ENCODE assay signal across 1 cellular context in genomic region chr11:96330511-96330859, GRCh38.
TF ChIP-seq lines count a peak whose summit lies in the region.

No MANE protein-coding gene starts in this region.

TF ChIP-seq in K562, 482 proteins besides CTCF, POLR2A, EP300 and RAD21 (continued from another document and continues in another):
- TF ChIP-seq TCF15 (CRISPR knock-in tag; IDR thresholded peaks at IDR 0.05) (peak; percentile 96), FOS (IDR thresholded peaks at IDR 0.05; ENCODE audit: extremely low read depth, insufficient read length) (no peak), HNRNPH1 (optimal IDR thresholded peaks at IDR 0.05; ENCODE audit: low read depth, low read length) (no peak), ZNF143 (CRISPR knock-in tag; IDR thresholded peaks at IDR 0.05) (no peak), MCM3 (IDR thresholded peaks at IDR 0.05) (no peak), MAFK (IDR thresholded peaks at IDR 0.05; ENCODE audit: low read length) (no peak), ATF2 (CRISPR knock-in tag; IDR thresholded peaks at IDR 0.05) (no peak), ATF7 (IDR thresholded peaks at IDR 0.05) (peak; percentile 25; the same call in 1 of the 2 replicates), ZNF695 (CRISPR knock-in tag; IDR thresholded peaks at IDR 0.05) (no peak), KDM1A (IDR thresholded peaks at IDR 0.05) (no peak), TAF15 (IDR thresholded peaks at IDR 0.05; ENCODE audit: low read depth, low read length) (no peak), SNIP1 (IDR thresholded peaks at IDR 0.05; ENCODE audit: low read depth) (no peak), TGIF2 (CRISPR knock-in tag; IDR thresholded peaks at IDR 0.05) (no peak), JUN (IDR thresholded peaks at IDR 0.05; ENCODE audit: borderline replicate concordance, low read depth, low read length) (no peak), JUN (CRISPR knock-in tag; IDR thresholded peaks at IDR 0.05; ENCODE audit: borderline replicate concordance) (no peak), CREM (IDR thresholded peaks at IDR 0.05; ENCODE audit: low read depth) (no peak), ZNF318 (IDR thresholded peaks at IDR 0.05; ENCODE audit: borderline replicate concordance in 1 of 2, low read depth in 1 of 2) (no peak), ZBED1 (IDR thresholded peaks at IDR 0.05) (no peak), MBD1 (CRISPR knock-in tag; IDR thresholded peaks at IDR 0.05) (peak; percentile 93), NR2C1 (IDR thresholded peaks at IDR 0.05) (no peak), NR2C1 (tag; IDR thresholded peaks at IDR 0.05) (peak; percentile 87), NEUROD1 (IDR thresholded peaks at IDR 0.05; ENCODE audit: borderline replicate concordance, low read depth, low read length, partially characterized antibody) (no peak), NR2C2 (CRISPR knock-in tag; IDR thresholded peaks at IDR 0.05) (no peak), NR2C2 (tag; IDR thresholded peaks at IDR 0.05) (no peak; the same call in 1 of the 2 replicates), GTF2F1 (IDR thresholded peaks at IDR 0.05; ENCODE audit: low read depth, low read length) (no peak), BRF1 (IDR thresholded peaks at IDR 0.05; ENCODE audit: borderline replicate concordance, extremely low read depth, insufficient read length) (no peak), SP1 (CRISPR knock-in tag; IDR thresholded peaks at IDR 0.05) (no peak), TBL1XR1 (IDR thresholded peaks at IDR 0.05; ENCODE audit: low read length in 2 of 2) (no peak), ZNF699 (CRISPR knock-in tag; IDR thresholded peaks at IDR 0.05; ENCODE audit: insufficient replicate concordance) (no peak), CCNT2 (IDR thresholded peaks at IDR 0.05; ENCODE audit: borderline replicate concordance, extremely low read depth, insufficient read length, low read depth, low read length) (no peak), ARID2 (IDR thresholded peaks at IDR 0.05) (no peak), CHD2 (IDR thresholded peaks at IDR 0.05; ENCODE audit: low read depth, low read length) (no peak), POLR2AphosphoS2 (IDR thresholded peaks at IDR 0.05; ENCODE audit: low read length) (no peak), CHD4 (IDR thresholded peaks at IDR 0.05; ENCODE audit: insufficient read depth, insufficient replicate concordance, low read depth, low read length, poor library complexity, severe bottlenecking) (no peak)
- TF ChIP-seq, protein P1, sequence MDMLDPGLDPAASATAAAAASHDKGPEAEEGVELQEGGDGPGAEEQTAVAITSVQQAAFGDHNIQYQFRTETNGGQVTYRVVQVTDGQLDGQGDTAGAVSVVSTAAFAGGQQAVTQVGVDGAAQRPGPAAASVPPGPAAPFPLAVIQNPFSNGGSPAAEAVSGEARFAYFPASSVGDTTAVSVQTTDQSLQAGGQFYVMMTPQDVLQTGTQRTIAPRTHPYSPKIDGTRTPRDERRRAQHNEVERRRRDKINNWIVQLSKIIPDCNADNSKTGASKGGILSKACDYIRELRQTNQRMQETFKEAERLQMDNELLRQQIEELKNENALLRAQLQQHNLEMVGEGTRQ (CRISPR knock-in tag; IDR thresholded peaks at IDR 0.05) = no peak
- TF ChIP-seq, protein P2, sequence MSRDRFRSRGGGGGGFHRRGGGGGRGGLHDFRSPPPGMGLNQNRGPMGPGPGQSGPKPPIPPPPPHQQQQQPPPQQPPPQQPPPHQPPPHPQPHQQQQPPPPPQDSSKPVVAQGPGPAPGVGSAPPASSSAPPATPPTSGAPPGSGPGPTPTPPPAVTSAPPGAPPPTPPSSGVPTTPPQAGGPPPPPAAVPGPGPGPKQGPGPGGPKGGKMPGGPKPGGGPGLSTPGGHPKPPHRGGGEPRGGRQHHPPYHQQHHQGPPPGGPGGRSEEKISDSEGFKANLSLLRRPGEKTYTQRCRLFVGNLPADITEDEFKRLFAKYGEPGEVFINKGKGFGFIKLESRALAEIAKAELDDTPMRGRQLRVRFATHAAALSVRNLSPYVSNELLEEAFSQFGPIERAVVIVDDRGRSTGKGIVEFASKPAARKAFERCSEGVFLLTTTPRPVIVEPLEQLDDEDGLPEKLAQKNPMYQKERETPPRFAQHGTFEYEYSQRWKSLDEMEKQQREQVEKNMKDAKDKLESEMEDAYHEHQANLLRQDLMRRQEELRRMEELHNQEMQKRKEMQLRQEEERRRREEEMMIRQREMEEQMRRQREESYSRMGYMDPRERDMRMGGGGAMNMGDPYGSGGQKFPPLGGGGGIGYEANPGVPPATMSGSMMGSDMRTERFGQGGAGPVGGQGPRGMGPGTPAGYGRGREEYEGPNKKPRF (IDR thresholded peaks at IDR 0.05; ENCODE audit: low read depth, low read length) = no peak
- TF ChIP-seq, protein P3, sequence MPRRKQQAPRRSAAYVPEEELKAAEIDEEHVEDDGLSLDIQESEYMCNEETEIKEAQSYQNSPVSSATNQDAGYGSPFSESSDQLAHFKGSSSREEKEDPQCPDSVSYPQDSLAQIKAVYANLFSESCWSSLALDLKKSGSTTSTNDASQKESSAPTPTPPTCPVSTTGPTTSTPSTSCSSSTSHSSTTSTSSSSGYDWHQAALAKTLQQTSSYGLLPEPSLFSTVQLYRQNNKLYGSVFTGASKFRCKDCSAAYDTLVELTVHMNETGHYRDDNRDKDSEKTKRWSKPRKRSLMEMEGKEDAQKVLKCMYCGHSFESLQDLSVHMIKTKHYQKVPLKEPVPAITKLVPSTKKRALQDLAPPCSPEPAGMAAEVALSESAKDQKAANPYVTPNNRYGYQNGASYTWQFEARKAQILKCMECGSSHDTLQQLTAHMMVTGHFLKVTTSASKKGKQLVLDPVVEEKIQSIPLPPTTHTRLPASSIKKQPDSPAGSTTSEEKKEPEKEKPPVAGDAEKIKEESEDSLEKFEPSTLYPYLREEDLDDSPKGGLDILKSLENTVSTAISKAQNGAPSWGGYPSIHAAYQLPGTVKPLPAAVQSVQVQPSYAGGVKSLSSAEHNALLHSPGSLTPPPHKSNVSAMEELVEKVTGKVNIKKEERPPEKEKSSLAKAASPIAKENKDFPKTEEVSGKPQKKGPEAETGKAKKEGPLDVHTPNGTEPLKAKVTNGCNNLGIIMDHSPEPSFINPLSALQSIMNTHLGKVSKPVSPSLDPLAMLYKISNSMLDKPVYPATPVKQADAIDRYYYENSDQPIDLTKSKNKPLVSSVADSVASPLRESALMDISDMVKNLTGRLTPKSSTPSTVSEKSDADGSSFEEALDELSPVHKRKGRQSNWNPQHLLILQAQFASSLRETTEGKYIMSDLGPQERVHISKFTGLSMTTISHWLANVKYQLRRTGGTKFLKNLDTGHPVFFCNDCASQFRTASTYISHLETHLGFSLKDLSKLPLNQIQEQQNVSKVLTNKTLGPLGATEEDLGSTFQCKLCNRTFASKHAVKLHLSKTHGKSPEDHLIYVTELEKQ (CRISPR knock-in tag; IDR thresholded peaks at IDR 0.05) = peak; percentile 90
- TF ChIP-seq, protein P4, sequence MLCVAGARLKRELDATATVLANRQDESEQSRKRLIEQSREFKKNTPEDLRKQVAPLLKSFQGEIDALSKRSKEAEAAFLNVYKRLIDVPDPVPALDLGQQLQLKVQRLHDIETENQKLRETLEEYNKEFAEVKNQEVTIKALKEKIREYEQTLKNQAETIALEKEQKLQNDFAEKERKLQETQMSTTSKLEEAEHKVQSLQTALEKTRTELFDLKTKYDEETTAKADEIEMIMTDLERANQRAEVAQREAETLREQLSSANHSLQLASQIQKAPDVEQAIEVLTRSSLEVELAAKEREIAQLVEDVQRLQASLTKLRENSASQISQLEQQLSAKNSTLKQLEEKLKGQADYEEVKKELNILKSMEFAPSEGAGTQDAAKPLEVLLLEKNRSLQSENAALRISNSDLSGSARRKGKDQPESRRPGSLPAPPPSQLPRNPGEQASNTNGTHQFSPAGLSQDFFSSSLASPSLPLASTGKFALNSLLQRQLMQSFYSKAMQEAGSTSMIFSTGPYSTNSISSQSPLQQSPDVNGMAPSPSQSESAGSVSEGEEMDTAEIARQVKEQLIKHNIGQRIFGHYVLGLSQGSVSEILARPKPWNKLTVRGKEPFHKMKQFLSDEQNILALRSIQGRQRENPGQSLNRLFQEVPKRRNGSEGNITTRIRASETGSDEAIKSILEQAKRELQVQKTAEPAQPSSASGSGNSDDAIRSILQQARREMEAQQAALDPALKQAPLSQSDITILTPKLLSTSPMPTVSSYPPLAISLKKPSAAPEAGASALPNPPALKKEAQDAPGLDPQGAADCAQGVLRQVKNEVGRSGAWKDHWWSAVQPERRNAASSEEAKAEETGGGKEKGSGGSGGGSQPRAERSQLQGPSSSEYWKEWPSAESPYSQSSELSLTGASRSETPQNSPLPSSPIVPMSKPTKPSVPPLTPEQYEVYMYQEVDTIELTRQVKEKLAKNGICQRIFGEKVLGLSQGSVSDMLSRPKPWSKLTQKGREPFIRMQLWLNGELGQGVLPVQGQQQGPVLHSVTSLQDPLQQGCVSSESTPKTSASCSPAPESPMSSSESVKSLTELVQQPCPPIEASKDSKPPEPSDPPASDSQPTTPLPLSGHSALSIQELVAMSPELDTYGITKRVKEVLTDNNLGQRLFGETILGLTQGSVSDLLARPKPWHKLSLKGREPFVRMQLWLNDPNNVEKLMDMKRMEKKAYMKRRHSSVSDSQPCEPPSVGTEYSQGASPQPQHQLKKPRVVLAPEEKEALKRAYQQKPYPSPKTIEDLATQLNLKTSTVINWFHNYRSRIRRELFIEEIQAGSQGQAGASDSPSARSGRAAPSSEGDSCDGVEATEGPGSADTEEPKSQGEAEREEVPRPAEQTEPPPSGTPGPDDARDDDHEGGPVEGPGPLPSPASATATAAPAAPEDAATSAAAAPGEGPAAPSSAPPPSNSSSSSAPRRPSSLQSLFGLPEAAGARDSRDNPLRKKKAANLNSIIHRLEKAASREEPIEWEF (CRISPR knock-in tag; IDR thresholded peaks at IDR 0.05) = peak; percentile 95
